In genomic region chr4:74884282-74884681, GRCh38 we compare ENCODE assay signal across 12 cellular contexts. TPM values are rescaled to one million over a fixed set of nuclear protein-coding genes. Genes with fewer than 3 reads are reported as not detected.
"Had no signal": no experiment of that assay in that cellular context is flagged by ENCODE, and none has a peak within 500 bp of the region (broad histone marks: within the 10 kb centered on the region; RNA-seq: fewer than 3 reads in every experiment).

No MANE protein-coding gene starts in this region.

- H3K4me3 ChIP-seq: heart left ventricle, neural progenitor cell had no signal

- DNase-seq: activated CD4-positive, alpha-beta T cell treated with anti-CD3 and anti-CD28 coated beads for 48 hours; activated naive CD4-positive, alpha-beta T cell treated with Interleukin-2 at 50 U/mL for 16 hours; foreskin melanocyte; heart left ventricle; left ventricle myocardium superior; stimulated activated CD4-positive, alpha-beta T cell treated with anti-CD3 and anti-CD28 coated beads, Interleukin-15, amount 100 ng/mL, for 24 hours; stimulated activated CD4-positive, alpha-beta T cell treated with anti-CD3 and anti-CD28 coated beads, Interleukin-4, amount 100 ng/mL, for 24 hours had no signal

- H3K9me3 Mint-ChIP-seq: stimulated activated naive CD8-positive, alpha-beta T cell treated with anti-CD3 and anti-CD28 coated beads, Interleukin-15, Interleukin-2, amounts not matched to agents 100 ng/mL and 50 ng/mL, for 24 hours had no signal

- H3K27ac Mint-ChIP-seq: neural progenitor cell; stimulated activated naive CD8-positive, alpha-beta T cell treated with anti-CD3 and anti-CD28 coated beads, Interleukin-15, Interleukin-2, amounts not matched to agents 100 ng/mL and 50 ng/mL, for 24 hours had no signal

- H3K4me1 Mint-ChIP-seq: neural progenitor cell had no signal

- H3K9ac ChIP-seq: neural progenitor cell, parathyroid adenoma had no signal

- H3K27ac ChIP-seq: heart left ventricle, neural progenitor cell, parathyroid adenoma had no signal

- FAIRE-seq: colon, endothelial cell of umbilical vein had no signal

- H3K4me3 Mint-ChIP-seq: neural progenitor cell; stimulated activated naive CD8-positive, alpha-beta T cell treated with anti-CD3 and anti-CD28 coated beads, Interleukin-15, Interleukin-2, amounts not matched to agents 100 ng/mL and 50 ng/mL, for 24 hours had no signal

- H3K27me3 ChIP-seq: heart left ventricle, neural progenitor cell had no signal

- H3K36me3 Mint-ChIP-seq: neural progenitor cell had no signal

- H3K4me2 ChIP-seq: neural progenitor cell had no signal

- H3K36me3 ChIP-seq: heart left ventricle, neural progenitor cell had no signal

- H3K4me1 ChIP-seq: neural progenitor cell, parathyroid adenoma had no signal

- H2AFZ ChIP-seq: neural progenitor cell, parathyroid adenoma had no signal

RNA-seq across cellular contexts. Expression of gene PARM1, which starts 48.6 kb away (rescaled TPM):
- total RNA-seq: endothelial cell of umbilical vein had no signal
